In the genomic region with DNA sequence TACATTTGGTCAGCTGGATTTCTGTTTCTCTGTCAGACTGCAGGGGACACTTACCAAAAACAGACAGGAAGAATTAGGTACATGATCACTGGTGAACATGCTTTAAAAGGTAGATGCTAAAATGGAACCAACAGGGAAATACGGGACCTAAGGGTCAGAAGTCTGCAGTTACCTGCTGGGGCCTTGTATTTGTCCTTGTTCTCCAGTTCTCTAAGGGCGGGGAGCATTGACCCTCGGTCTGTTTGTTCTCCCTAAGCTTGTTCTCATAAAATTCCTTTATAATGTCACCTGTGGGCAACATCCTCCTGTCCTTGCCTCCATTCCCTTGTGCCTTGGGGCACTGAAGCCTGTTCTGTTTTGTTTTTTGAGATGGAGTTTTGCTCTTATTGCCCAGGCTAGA, we compare ENCODE assay signal across 1 cellular context.
TF ChIP-seq lines count a peak whose summit lies in the region.

No MANE protein-coding gene starts in this region.

TF ChIP-seq in HepG2, 621 proteins besides CTCF, POLR2A, EP300 and RAD21 (continues in another document):
- TF ChIP-seq FOXM1 (CRISPR knock-in tag; IDR thresholded peaks at IDR 0.05) (no peak), HMG20A (CRISPR knock-in tag; IDR thresholded peaks at IDR 0.05; ENCODE audit: borderline replicate concordance) (0 out of 2 replicates have a peak, but pooled peaks have one; percentile 28), SP5 (CRISPR knock-in tag; IDR thresholded peaks at IDR 0.05; ENCODE audit: borderline replicate concordance, low read depth) (peak; percentile 26; the same call in 1 of the 2 replicates), ZNF775 (CRISPR knock-in tag; IDR thresholded peaks at IDR 0.05; ENCODE audit: borderline replicate concordance) (0 out of 2 replicates have a peak, but pooled peaks have one; percentile 45), SCMH1 (CRISPR knock-in tag; IDR thresholded peaks at IDR 0.05; ENCODE audit: borderline replicate concordance) (no peak), GATAD2A (CRISPR knock-in tag; IDR thresholded peaks at IDR 0.05) (peak; percentile 32; the same call in 1 of the 2 replicates), SAP130 (CRISPR knock-in tag; IDR thresholded peaks at IDR 0.05; ENCODE audit: low read depth) (peak; percentile 8; the same call in 1 of the 2 replicates), POGZ (CRISPR knock-in tag; IDR thresholded peaks at IDR 0.05) (0 out of 2 replicates have a peak, but pooled peaks have one; percentile 27), TCF7 (IDR thresholded peaks at IDR 0.05; ENCODE audit: low read depth) (0 out of 2 replicates have a peak, but pooled peaks have one; percentile 6), ZNF788 (CRISPR knock-in tag; IDR thresholded peaks at IDR 0.05; ENCODE audit: borderline replicate concordance) (no peak), NR2F6 (IDR thresholded peaks at IDR 0.05) (peak; percentile 50; the same call in 1 of the 2 replicates), NR2F6 (CRISPR knock-in tag; IDR thresholded peaks at IDR 0.05) (no peak), ZMYM2 (CRISPR knock-in tag; IDR thresholded peaks at IDR 0.05) (no peak), BRCA1 (CRISPR knock-in tag; IDR thresholded peaks at IDR 0.05) (0 out of 2 replicates have a peak, but pooled peaks have one; percentile 35), SOX13 (IDR thresholded peaks at IDR 0.05) (no peak), SOX13 (CRISPR knock-in tag; conservative IDR thresholded peaks at IDR 0.05 in 1 of 2, IDR thresholded peaks at IDR 0.05 in 1 of 2) (peak in 1 of 2 experiments; percentile 37; a peak in 1 of 4 replicates), SOX6 (IDR thresholded peaks at IDR 0.05) (no peak), SOX6 (CRISPR knock-in tag; IDR thresholded peaks at IDR 0.05) (peak; percentile 73), U2AF2 (IDR thresholded peaks at IDR 0.05; ENCODE audit: low read depth, low read length) (no peak), ZNF317 (CRISPR knock-in tag; IDR thresholded peaks at IDR 0.05) (peak; percentile 74), ZNF607 (CRISPR knock-in tag; IDR thresholded peaks at IDR 0.05; ENCODE audit: borderline replicate concordance) (no peak), ZNF772 (CRISPR knock-in tag; IDR thresholded peaks at IDR 0.05) (no peak), ZEB1 (IDR thresholded peaks at IDR 0.05; ENCODE audit: insufficient replicate concordance, low read depth) (peak; percentile 79), FOXC1 (CRISPR knock-in tag; IDR thresholded peaks at IDR 0.05; ENCODE audit: borderline replicate concordance) (no peak), HNF4A (CRISPR knock-in tag; IDR thresholded peaks at IDR 0.05) (peak; percentile 50), ZNF17 (CRISPR knock-in tag; IDR thresholded peaks at IDR 0.05) (no peak), ZNF552 (CRISPR knock-in tag; IDR thresholded peaks at IDR 0.05; ENCODE audit: borderline replicate concordance) (no peak), RXRB (CRISPR knock-in tag; IDR thresholded peaks at IDR 0.05; ENCODE audit: borderline replicate concordance) (peak; percentile 33; the same call in 1 of the 2 replicates), GZF1 (CRISPR knock-in tag; IDR thresholded peaks at IDR 0.05) (peak; percentile 94; the same call in 1 of the 2 replicates), ZMYM4 (CRISPR knock-in tag; IDR thresholded peaks at IDR 0.05) (peak; percentile 51), MED1 (CRISPR knock-in tag; IDR thresholded peaks at IDR 0.05) (peak; percentile 27; the same call in 1 of the 2 replicates), ZFX (CRISPR knock-in tag; IDR thresholded peaks at IDR 0.05; ENCODE audit: low read depth) (peak; percentile 54; the same call in 1 of the 2 replicates)
- TF ChIP-seq, protein P1, sequence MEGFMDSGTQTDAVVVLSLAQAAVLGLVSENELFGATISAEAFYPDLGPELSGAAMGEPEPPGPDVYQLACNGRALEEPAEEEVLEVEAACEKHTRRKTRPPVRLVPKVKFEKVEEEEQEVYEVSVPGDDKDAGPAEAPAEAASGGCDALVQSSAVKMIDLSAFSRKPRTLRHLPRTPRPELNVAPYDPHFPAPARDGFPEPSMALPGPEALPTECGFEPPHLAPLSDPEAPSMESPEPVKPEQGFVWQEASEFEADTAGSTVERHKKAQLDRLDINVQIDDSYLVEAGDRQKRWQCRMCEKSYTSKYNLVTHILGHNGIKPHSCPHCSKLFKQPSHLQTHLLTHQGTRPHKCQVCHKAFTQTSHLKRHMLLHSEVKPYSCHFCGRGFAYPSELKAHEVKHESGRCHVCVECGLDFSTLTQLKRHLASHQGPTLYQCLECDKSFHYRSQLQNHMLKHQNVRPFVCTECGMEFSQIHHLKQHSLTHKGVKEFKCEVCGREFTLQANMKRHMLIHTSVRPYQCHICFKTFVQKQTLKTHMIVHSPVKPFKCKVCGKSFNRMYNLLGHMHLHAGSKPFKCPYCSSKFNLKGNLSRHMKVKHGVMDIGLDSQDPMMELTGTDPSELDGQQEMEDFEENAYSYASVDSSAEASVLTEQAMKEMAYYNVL (CRISPR knock-in tag; IDR thresholded peaks at IDR 0.05; ENCODE audit: borderline replicate concordance) = 0 out of 2 replicates have a peak, but pooled peaks have one; percentile 60
- TF ChIP-seq, protein P2, sequence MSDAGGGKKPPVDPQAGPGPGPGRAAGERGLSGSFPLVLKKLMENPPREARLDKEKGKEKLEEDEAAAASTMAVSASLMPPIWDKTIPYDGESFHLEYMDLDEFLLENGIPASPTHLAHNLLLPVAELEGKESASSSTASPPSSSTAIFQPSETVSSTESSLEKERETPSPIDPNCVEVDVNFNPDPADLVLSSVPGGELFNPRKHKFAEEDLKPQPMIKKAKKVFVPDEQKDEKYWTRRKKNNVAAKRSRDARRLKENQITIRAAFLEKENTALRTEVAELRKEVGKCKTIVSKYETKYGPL (CRISPR knock-in tag; IDR thresholded peaks at IDR 0.05) = no peak
- TF ChIP-seq, protein P3, sequence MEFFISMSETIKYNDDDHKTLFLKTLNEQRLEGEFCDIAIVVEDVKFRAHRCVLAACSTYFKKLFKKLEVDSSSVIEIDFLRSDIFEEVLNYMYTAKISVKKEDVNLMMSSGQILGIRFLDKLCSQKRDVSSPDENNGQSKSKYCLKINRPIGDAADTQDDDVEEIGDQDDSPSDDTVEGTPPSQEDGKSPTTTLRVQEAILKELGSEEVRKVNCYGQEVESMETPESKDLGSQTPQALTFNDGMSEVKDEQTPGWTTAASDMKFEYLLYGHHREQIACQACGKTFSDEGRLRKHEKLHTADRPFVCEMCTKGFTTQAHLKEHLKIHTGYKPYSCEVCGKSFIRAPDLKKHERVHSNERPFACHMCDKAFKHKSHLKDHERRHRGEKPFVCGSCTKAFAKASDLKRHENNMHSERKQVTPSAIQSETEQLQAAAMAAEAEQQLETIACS (CRISPR knock-in tag; IDR thresholded peaks at IDR 0.05) = no peak
- TF ChIP-seq, protein P4, sequence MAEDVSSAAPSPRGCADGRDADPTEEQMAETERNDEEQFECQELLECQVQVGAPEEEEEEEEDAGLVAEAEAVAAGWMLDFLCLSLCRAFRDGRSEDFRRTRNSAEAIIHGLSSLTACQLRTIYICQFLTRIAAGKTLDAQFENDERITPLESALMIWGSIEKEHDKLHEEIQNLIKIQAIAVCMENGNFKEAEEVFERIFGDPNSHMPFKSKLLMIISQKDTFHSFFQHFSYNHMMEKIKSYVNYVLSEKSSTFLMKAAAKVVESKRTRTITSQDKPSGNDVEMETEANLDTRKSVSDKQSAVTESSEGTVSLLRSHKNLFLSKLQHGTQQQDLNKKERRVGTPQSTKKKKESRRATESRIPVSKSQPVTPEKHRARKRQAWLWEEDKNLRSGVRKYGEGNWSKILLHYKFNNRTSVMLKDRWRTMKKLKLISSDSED (CRISPR knock-in tag; IDR thresholded peaks at IDR 0.05) = no peak
- TF ChIP-seq, protein P5, sequence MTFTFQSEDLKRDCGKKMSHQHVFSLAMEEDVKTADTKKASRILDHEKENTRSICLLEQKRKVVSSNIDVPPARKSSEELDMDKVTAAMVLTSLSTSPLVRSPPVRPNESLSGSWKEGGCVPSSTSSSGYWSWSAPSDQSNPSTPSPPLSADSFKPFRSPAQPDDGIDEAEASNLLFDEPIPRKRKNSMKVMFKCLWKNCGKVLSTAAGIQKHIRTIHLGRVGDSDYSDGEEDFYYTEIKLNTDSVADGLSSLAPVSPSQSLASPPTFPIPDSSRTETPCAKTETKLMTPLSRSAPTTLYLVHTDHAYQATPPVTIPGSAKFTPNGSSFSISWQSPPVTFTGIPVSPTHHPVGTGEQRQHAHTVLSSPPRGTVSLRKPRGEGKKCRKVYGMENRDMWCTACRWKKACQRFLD (CRISPR knock-in tag; IDR thresholded peaks at IDR 0.05; ENCODE audit: borderline replicate concordance) = no peak
- TF ChIP-seq, protein P6, sequence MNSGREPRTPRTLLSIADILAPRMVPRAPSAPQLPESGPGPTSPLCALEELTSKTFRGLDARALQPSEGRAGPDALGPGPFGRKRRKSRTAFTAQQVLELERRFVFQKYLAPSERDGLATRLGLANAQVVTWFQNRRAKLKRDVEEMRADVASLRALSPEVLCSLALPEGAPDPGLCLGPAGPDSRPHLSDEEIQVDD (CRISPR knock-in tag; IDR thresholded peaks at IDR 0.05; ENCODE audit: borderline replicate concordance) = no peak
- TF ChIP-seq, protein P7, sequence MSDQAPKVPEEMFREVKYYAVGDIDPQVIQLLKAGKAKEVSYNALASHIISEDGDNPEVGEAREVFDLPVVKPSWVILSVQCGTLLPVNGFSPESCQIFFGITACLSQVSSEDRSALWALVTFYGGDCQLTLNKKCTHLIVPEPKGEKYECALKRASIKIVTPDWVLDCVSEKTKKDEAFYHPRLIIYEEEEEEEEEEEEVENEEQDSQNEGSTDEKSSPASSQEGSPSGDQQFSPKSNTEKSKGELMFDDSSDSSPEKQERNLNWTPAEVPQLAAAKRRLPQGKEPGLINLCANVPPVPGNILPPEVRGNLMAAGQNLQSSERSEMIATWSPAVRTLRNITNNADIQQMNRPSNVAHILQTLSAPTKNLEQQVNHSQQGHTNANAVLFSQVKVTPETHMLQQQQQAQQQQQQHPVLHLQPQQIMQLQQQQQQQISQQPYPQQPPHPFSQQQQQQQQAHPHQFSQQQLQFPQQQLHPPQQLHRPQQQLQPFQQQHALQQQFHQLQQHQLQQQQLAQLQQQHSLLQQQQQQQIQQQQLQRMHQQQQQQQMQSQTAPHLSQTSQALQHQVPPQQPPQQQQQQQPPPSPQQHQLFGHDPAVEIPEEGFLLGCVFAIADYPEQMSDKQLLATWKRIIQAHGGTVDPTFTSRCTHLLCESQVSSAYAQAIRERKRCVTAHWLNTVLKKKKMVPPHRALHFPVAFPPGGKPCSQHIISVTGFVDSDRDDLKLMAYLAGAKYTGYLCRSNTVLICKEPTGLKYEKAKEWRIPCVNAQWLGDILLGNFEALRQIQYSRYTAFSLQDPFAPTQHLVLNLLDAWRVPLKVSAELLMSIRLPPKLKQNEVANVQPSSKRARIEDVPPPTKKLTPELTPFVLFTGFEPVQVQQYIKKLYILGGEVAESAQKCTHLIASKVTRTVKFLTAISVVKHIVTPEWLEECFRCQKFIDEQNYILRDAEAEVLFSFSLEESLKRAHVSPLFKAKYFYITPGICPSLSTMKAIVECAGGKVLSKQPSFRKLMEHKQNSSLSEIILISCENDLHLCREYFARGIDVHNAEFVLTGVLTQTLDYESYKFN (CRISPR knock-in tag; conservative IDR thresholded peaks at IDR 0.05) = peak; percentile 61; the same call in 1 of the 2 replicates
- TF ChIP-seq, protein P8, sequence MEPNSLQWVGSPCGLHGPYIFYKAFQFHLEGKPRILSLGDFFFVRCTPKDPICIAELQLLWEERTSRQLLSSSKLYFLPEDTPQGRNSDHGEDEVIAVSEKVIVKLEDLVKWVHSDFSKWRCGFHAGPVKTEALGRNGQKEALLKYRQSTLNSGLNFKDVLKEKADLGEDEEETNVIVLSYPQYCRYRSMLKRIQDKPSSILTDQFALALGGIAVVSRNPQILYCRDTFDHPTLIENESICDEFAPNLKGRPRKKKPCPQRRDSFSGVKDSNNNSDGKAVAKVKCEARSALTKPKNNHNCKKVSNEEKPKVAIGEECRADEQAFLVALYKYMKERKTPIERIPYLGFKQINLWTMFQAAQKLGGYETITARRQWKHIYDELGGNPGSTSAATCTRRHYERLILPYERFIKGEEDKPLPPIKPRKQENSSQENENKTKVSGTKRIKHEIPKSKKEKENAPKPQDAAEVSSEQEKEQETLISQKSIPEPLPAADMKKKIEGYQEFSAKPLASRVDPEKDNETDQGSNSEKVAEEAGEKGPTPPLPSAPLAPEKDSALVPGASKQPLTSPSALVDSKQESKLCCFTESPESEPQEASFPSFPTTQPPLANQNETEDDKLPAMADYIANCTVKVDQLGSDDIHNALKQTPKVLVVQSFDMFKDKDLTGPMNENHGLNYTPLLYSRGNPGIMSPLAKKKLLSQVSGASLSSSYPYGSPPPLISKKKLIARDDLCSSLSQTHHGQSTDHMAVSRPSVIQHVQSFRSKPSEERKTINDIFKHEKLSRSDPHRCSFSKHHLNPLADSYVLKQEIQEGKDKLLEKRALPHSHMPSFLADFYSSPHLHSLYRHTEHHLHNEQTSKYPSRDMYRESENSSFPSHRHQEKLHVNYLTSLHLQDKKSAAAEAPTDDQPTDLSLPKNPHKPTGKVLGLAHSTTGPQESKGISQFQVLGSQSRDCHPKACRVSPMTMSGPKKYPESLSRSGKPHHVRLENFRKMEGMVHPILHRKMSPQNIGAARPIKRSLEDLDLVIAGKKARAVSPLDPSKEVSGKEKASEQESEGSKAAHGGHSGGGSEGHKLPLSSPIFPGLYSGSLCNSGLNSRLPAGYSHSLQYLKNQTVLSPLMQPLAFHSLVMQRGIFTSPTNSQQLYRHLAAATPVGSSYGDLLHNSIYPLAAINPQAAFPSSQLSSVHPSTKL (CRISPR knock-in tag; IDR thresholded peaks at IDR 0.05) = peak; percentile 35; the same call in 1 of the 2 replicates
- TF ChIP-seq, protein P9, sequence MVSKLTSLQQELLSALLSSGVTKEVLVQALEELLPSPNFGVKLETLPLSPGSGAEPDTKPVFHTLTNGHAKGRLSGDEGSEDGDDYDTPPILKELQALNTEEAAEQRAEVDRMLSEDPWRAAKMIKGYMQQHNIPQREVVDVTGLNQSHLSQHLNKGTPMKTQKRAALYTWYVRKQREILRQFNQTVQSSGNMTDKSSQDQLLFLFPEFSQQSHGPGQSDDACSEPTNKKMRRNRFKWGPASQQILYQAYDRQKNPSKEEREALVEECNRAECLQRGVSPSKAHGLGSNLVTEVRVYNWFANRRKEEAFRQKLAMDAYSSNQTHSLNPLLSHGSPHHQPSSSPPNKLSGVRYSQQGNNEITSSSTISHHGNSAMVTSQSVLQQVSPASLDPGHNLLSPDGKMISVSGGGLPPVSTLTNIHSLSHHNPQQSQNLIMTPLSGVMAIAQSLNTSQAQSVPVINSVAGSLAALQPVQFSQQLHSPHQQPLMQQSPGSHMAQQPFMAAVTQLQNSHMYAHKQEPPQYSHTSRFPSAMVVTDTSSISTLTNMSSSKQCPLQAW (CRISPR knock-in tag; IDR thresholded peaks at IDR 0.05) = no peak
- TF ChIP-seq, protein P10, sequence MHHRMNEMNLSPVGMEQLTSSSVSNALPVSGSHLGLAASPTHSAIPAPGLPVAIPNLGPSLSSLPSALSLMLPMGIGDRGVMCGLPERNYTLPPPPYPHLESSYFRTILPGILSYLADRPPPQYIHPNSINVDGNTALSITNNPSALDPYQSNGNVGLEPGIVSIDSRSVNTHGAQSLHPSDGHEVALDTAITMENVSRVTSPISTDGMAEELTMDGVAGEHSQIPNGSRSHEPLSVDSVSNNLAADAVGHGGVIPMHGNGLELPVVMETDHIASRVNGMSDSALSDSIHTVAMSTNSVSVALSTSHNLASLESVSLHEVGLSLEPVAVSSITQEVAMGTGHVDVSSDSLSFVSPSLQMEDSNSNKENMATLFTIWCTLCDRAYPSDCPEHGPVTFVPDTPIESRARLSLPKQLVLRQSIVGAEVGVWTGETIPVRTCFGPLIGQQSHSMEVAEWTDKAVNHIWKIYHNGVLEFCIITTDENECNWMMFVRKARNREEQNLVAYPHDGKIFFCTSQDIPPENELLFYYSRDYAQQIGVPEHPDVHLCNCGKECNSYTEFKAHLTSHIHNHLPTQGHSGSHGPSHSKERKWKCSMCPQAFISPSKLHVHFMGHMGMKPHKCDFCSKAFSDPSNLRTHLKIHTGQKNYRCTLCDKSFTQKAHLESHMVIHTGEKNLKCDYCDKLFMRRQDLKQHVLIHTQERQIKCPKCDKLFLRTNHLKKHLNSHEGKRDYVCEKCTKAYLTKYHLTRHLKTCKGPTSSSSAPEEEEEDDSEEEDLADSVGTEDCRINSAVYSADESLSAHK (CRISPR knock-in tag; IDR thresholded peaks at IDR 0.05; ENCODE audit: borderline replicate concordance) = no peak
